In the genomic region with DNA sequence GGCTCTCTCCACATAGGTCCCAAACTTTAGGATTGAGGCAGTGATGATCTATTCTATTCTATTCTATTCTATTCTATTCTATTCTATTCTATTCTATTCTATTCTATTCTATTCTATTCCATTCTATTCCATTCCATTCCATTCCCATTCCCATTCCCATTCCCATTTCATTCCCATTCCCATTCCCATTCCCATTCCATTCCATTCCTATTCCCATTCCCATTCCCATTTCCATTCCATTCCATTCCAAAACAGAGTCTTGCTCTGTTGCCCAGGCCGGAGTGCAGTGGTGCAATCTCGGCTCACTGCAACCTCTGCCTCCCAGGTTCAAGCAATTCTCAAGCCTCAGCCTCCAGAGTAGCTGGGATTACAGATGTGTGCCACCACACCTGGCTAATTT, we compare ENCODE assay signal across 12 cellular contexts. TPM values are rescaled to one million over a fixed set of nuclear protein-coding genes. Genes with fewer than 3 reads are reported as not detected.
"Had no signal": no experiment of that assay in that cellular context is flagged by ENCODE, and none has a peak within 500 bp of the region (broad histone marks: within the 10 kb centered on the region; RNA-seq: fewer than 3 reads in every experiment).

No MANE protein-coding gene starts in this region.

RNA-seq across cellular contexts. Expression of a gene that starts 9.5 kb away (rescaled TPM):
- total RNA-seq: activated B cell treated with CpG ODN at 0.5 μM for 24 hours; activated CD4-positive, alpha-beta memory T cell treated with anti-CD3 and anti-CD28 coated beads for 36 hours; activated CD4-positive, alpha-beta memory T cell treated with anti-CD3 and anti-CD28 coated beads, Interleukin-2, amount 10 ng/mL, durations not matched to agents 7 days and 5 days; activated CD4-positive, alpha-beta T cell treated with anti-CD3 and anti-CD28 coated beads for 36 hours; activated CD4-positive, alpha-beta T cell treated with anti-CD3 and anti-CD28 coated beads, Interleukin-2, amount 10 ng/mL, durations not matched to agents 7 days and 5 days; activated CD8-positive, alpha-beta memory T cell treated with anti-CD3 and anti-CD28 coated beads for 36 hours; activated CD8-positive, alpha-beta memory T cell treated with anti-CD3 and anti-CD28 coated beads, Interleukin-2, amount 10 ng/mL, durations not matched to agents 7 days and 5 days; activated CD8-positive, alpha-beta T cell treated with anti-CD3 and anti-CD28 coated beads for 36 hours; activated CD8-positive, alpha-beta T cell treated with anti-CD3 and anti-CD28 coated beads, Interleukin-2, amount 10 ng/mL, durations not matched to agents 7 days and 5 days; T-cell; T-helper 1 cell treated with Interleukin-12 subunit alpha and Interleukin-12 subunit beta and Interleukin-4 antibody, amounts not matched to agents 30 ng/mL and 1 ng/mL, for 36 hours; T-helper 2 cell treated with Interferon-gamma antibody and Interleukin-4, amounts not matched to agents 100 ng/mL and 5 ng/mL, for 36 hours had no signal

RNA-seq across cellular contexts. Expression of a gene that starts 32.2 kb away (rescaled TPM):
- total RNA-seq: activated B cell treated with CpG ODN at 0.5 μM for 24 hours; activated CD4-positive, alpha-beta memory T cell treated with anti-CD3 and anti-CD28 coated beads for 36 hours; activated CD4-positive, alpha-beta memory T cell treated with anti-CD3 and anti-CD28 coated beads, Interleukin-2, amount 10 ng/mL, durations not matched to agents 7 days and 5 days; activated CD4-positive, alpha-beta T cell treated with anti-CD3 and anti-CD28 coated beads for 36 hours; activated CD4-positive, alpha-beta T cell treated with anti-CD3 and anti-CD28 coated beads, Interleukin-2, amount 10 ng/mL, durations not matched to agents 7 days and 5 days; activated CD8-positive, alpha-beta memory T cell treated with anti-CD3 and anti-CD28 coated beads for 36 hours; activated CD8-positive, alpha-beta memory T cell treated with anti-CD3 and anti-CD28 coated beads, Interleukin-2, amount 10 ng/mL, durations not matched to agents 7 days and 5 days; activated CD8-positive, alpha-beta T cell treated with anti-CD3 and anti-CD28 coated beads for 36 hours; activated CD8-positive, alpha-beta T cell treated with anti-CD3 and anti-CD28 coated beads, Interleukin-2, amount 10 ng/mL, durations not matched to agents 7 days and 5 days; T-cell; T-helper 1 cell treated with Interleukin-12 subunit alpha and Interleukin-12 subunit beta and Interleukin-4 antibody, amounts not matched to agents 30 ng/mL and 1 ng/mL, for 36 hours; T-helper 2 cell treated with Interferon-gamma antibody and Interleukin-4, amounts not matched to agents 100 ng/mL and 5 ng/mL, for 36 hours had no signal
